In the genomic region with DNA sequence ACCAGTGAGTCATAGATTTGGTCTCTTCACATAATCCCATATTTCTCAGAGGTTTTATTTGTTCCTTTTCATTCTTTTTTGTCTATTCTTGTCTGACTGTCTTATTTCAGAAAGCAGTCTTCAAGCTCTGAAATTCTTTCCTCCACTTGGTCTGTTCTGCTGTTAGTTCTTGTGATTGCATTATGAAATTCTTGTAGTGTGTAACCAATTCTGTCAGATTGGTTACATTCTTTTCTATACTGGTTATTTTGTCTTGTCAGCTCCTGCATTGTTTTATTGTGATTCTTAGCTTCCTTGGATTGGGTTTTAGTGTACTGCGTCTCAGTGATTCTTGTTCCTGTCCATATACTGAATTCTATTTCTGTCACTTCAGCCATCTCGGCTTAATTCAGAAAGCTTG, we compare ENCODE assay signal across 14 cellular contexts. TPM values are rescaled to one million over a fixed set of nuclear protein-coding genes. Genes with fewer than 3 reads are reported as not detected.
DNase-seq lines count a peak whose midpoint lies in the region; ATAC-seq, FAIRE-seq and TF ChIP-seq lines count a peak whose summit lies in the region.
"Had no signal": no experiment of that assay in that cellular context is flagged by ENCODE, and none has a peak within 500 bp of the region (broad histone marks: within the 10 kb centered on the region; RNA-seq: fewer than 3 reads in every experiment).

No MANE protein-coding gene starts in this region.

- TF ChIP-seq POLR2A in H54 (IDR thresholded peaks at IDR 0.05; ENCODE audit: low read depth, low read length): no peak

- H3K27me3 ChIP-seq in stomach smooth muscle (ENCODE audit: control insufficient read depth in 1 of 2, insufficient read depth in 2 of 2, low read length in 2 of 2): no peaks in the 10 kb centered on the region
- no peaks in the 10 kb centered on the region for H3K27me3 ChIP-seq in ascending aorta
- H3K27me3 ChIP-seq: BE2C had no signal

- no peak for DNase-seq in H54 (ENCODE audit: insufficient read length, low spot score)
- DNase-seq in amniotic epithelial cell (ENCODE audit: low read depth): peak; percentile 49
- peak; percentile 33 for DNase-seq in fibroblast of the aortic adventitia (ENCODE audit: low read depth)
- DNase-seq in ascending aorta (ENCODE audit: low spot score in 2 of 2): no peak
- DNase-seq in HUDEP-2 (lab: John Stamatoyannopoulos, UW; ENCODE audit: unreplicated experiment in 76 of 76): no peak
- DNase-seq: BE2C; CD4-positive, alpha-beta memory T cell; H7; NCI-H1048; NCI-H1694; NCI-H69; PC-9 had no signal

- intact Hi-C loops in ascending aorta (cut with DNase I): no loop called here

- ATAC-seq in HG03095 (IDR thresholded peaks at IDR 0.05; ENCODE audit: unreplicated experiment): no peak

- TF ChIP-seq CTCF in fibroblast of the aortic adventitia (IDR thresholded peaks at IDR 0.05; ENCODE audit: insufficient read depth, low read length): no peak
- TF ChIP-seq CTCF in ascending aorta (IDR thresholded peaks at IDR 0.05): no peak

- H3K36me3 ChIP-seq in stomach smooth muscle (ENCODE audit: control insufficient read depth in 2 of 2, insufficient read depth in 2 of 2, low read length in 2 of 2) (no peaks in the 10 kb centered on the region), ascending aorta (no peaks in the 10 kb centered on the region)
- H3K36me3 ChIP-seq: BE2C had no signal

- H3K27ac ChIP-seq in stomach smooth muscle (ENCODE audit: low read length): peak overlapping the region; percentile 53
- H3K27ac ChIP-seq in ascending aorta: no peak overlapping the region
- H3K27ac ChIP-seq: PC-9 had no signal

- H3K4me3 ChIP-seq in fibroblast of the aortic adventitia (ENCODE audit: low read depth, low read length) (no peak overlapping the region), stomach smooth muscle (ENCODE audit: low read length in 2 of 2) (no peak overlapping the region), ascending aorta (no peak overlapping the region)
- H3K4me3 ChIP-seq: PC-9 had no signal

- peak; percentile 45 for FAIRE-seq in H54 (lab: Jason Lieb, UNC)

- H3K4me1 ChIP-seq in stomach smooth muscle (ENCODE audit: control insufficient read depth, insufficient read depth, low read length) (peaks cover 19% of the 10 kb centered on the region), ascending aorta (no peaks in the 10 kb centered on the region)
- H3K4me1 ChIP-seq: BE2C had no signal

- no peaks in the 10 kb centered on the region for H3K9me3 ChIP-seq in stomach smooth muscle (ENCODE audit: control insufficient read depth in 2 of 2, low read length in 2 of 2)
- no peaks in the 10 kb centered on the region for H3K9me3 ChIP-seq in ascending aorta
- H3K9me3 ChIP-seq: BE2C had no signal

- H3K9ac ChIP-seq in stomach smooth muscle (ENCODE audit: low read length in 2 of 2): no peak overlapping the region

RNA-seq across cellular contexts. Expression of a gene that starts 18.6 kb away (rescaled TPM):
- total RNA-seq in fibroblast of the aortic adventitia (ENCODE audit: low replicate concordance) (119 and 190 TPM in 2 replicates), ascending aorta (19.9 TPM)

Comparison
In these comparisons a context has a peak if more than half of its experiments do, and no peak if none do; other contexts are left out.
1. DNase-seq: peak in amniotic epithelial cell (single experiment) and fibroblast of the aortic adventitia (single experiment); none in H54 (single experiment), ascending aorta (0 of 2) and HUDEP-2 (0 of 76).